ENCODE assay signal across 8 cellular contexts in genomic region chr3:36700537-36701248, GRCh38.
DNase-seq lines count a peak whose midpoint lies in the region; ATAC-seq lines count a peak whose summit lies in the region.

No MANE protein-coding gene starts in this region.

- ATAC-seq in GM21390 (IDR thresholded peaks at IDR 0.05; ENCODE audit: unreplicated experiment) (peak; percentile 89), HG03565 (IDR thresholded peaks at IDR 0.05; ENCODE audit: unreplicated experiment) (peak; percentile 95)

- DNase-seq in EL (peak; percentile 79), NCI-H748 (lab: John Stamatoyannopoulos, UW; ENCODE audit: unreplicated experiment) (peak; percentile 31), germinal center (ENCODE audit: low spot score) (peak; percentile 47), pons (ENCODE audit: low spot score) (peak; percentile 62)
- DNase-seq in activated T-cell treated with anti-CD3 and anti-CD28 coated beads, Interleukin-2, amount 50 U/mL, for 48 hours: peak; percentile 44 to 59
- no peak for DNase-seq in effector CD8-positive, alpha-beta T cell (lab: John Stamatoyannopoulos, UW)
